ENCODE assay signal across 1 cellular context in genomic region chr18:812123-812672, GRCh38.
TF ChIP-seq lines count a peak whose summit lies in the region.

YES1 (minus strand) TSS chr18:812242; CDS start chr18:756827, 55,415 bp downstream.

TF ChIP-seq in K562, 482 proteins besides CTCF, POLR2A, EP300 and RAD21 (continued from another document and continues in another):
- TF ChIP-seq, protein P1, sequence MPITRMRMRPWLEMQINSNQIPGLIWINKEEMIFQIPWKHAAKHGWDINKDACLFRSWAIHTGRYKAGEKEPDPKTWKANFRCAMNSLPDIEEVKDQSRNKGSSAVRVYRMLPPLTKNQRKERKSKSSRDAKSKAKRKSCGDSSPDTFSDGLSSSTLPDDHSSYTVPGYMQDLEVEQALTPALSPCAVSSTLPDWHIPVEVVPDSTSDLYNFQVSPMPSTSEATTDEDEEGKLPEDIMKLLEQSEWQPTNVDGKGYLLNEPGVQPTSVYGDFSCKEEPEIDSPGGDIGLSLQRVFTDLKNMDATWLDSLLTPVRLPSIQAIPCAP (CRISPR knock-in tag; IDR thresholded peaks at IDR 0.05; ENCODE audit: borderline replicate concordance), result 0 out of 2 replicates have a peak, but pooled peaks have one; percentile 26
- no peak for TF ChIP-seq SRSF1 (IDR thresholded peaks at IDR 0.05; ENCODE audit: low read depth, low read length)
- TF ChIP-seq NCOA4 (IDR thresholded peaks at IDR 0.05; ENCODE audit: partially characterized antibody), result no peak
- no peak for TF ChIP-seq RB1 (IDR thresholded peaks at IDR 0.05; ENCODE audit: low read depth)
- TF ChIP-seq, protein P2, sequence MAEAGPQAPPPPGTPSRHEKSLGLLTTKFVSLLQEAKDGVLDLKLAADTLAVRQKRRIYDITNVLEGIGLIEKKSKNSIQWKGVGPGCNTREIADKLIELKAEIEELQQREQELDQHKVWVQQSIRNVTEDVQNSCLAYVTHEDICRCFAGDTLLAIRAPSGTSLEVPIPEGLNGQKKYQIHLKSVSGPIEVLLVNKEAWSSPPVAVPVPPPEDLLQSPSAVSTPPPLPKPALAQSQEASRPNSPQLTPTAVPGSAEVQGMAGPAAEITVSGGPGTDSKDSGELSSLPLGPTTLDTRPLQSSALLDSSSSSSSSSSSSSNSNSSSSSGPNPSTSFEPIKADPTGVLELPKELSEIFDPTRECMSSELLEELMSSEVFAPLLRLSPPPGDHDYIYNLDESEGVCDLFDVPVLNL (CRISPR knock-in tag; IDR thresholded peaks at IDR 0.05; ENCODE audit: low read depth), result no peak
- TF ChIP-seq PHF20 (IDR thresholded peaks at IDR 0.05; ENCODE audit: partially characterized antibody), result no peak
- TF ChIP-seq ATF7 (IDR thresholded peaks at IDR 0.05), result peak; percentile 39
- TF ChIP-seq, protein P3, sequence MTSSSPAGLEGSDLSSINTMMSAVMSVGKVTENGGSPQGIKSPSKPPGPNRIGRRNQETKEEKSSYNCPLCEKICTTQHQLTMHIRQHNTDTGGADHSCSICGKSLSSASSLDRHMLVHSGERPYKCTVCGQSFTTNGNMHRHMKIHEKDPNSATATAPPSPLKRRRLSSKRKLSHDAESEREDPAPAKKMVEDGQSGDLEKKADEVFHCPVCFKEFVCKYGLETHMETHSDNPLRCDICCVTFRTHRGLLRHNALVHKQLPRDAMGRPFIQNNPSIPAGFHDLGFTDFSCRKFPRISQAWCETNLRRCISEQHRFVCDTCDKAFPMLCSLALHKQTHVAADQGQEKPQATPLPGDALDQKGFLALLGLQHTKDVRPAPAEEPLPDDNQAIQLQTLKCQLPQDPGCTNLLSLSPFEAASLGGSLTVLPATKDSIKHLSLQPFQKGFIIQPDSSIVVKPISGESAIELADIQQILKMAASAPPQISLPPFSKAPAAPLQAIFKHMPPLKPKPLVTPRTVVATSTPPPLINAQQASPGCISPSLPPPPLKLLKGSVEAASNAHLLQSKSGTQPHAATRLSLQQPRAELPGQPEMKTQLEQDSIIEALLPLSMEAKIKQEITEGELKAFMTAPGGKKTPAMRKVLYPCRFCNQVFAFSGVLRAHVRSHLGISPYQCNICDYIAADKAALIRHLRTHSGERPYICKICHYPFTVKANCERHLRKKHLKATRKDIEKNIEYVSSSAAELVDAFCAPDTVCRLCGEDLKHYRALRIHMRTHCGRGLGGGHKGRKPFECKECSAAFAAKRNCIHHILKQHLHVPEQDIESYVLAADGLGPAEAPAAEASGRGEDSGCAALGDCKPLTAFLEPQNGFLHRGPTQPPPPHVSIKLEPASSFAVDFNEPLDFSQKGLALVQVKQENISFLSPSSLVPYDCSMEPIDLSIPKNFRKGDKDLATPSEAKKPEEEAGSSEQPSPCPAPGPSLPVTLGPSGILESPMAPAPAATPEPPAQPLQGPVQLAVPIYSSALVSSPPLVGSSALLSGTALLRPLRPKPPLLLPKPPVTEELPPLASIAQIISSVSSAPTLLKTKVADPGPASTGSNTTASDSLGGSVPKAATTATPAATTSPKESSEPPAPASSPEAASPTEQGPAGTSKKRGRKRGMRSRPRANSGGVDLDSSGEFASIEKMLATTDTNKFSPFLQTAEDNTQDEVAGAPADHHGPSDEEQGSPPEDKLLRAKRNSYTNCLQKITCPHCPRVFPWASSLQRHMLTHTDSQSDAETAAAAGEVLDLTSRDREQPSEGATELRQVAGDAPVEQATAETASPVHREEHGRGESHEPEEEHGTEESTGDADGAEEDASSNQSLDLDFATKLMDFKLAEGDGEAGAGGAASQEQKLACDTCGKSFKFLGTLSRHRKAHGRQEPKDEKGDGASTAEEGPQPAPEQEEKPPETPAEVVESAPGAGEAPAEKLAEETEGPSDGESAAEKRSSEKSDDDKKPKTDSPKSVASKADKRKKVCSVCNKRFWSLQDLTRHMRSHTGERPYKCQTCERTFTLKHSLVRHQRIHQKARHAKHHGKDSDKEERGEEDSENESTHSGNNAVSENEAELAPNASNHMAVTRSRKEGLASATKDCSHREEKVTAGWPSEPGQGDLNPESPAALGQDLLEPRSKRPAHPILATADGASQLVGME (CRISPR knock-in tag; IDR thresholded peaks at IDR 0.05), result no peak; the same call in 1 of the 2 replicates
- no peak; the same call in 1 of the 2 replicates for TF ChIP-seq ERF (CRISPR knock-in tag; IDR thresholded peaks at IDR 0.05)
- TF ChIP-seq, protein P4, sequence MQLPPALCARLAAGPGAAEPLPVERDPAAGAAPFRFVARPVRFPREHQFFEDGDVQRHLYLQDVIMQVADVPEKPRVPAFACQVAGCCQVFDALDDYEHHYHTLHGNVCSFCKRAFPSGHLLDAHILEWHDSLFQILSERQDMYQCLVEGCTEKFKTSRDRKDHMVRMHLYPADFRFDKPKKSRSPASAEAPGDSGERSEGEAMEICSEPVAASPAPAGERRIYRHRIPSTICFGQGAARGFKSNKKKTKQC (CRISPR knock-in tag; IDR thresholded peaks at IDR 0.05), result peak; percentile 15
- TF ChIP-seq KLF13 (tag; IDR thresholded peaks at IDR 0.05; ENCODE audit: borderline replicate concordance, low read depth), result peak; percentile 87
- TF ChIP-seq MTA2 (IDR thresholded peaks at IDR 0.05; ENCODE audit: low read depth), result no peak
- TF ChIP-seq, protein P5, sequence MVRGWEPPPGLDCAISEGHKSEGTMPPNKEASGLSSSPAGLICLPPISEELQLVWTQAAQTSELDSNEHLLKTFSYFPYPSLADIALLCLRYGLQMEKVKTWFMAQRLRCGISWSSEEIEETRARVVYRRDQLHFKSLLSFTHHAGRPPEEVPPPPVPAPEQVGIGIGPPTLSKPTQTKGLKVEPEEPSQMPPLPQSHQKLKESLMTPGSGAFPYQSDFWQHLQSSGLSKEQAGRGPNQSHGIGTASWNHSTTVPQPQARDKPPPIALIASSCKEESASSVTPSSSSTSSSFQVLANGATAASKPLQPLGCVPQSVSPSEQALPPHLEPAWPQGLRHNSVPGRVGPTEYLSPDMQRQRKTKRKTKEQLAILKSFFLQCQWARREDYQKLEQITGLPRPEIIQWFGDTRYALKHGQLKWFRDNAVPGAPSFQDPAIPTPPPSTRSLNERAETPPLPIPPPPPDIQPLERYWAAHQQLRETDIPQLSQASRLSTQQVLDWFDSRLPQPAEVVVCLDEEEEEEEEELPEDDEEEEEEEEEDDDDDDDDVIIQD (CRISPR knock-in tag; IDR thresholded peaks at IDR 0.05), result no peak
- no peak for TF ChIP-seq SMAD2 (IDR thresholded peaks at IDR 0.05; ENCODE audit: low read depth, low read length)
- no peak for TF ChIP-seq NEUROD1 (IDR thresholded peaks at IDR 0.05; ENCODE audit: borderline replicate concordance, low read depth, low read length, partially characterized antibody)
- TF ChIP-seq SOX6 (IDR thresholded peaks at IDR 0.05), result no peak
- TF ChIP-seq, protein P6, sequence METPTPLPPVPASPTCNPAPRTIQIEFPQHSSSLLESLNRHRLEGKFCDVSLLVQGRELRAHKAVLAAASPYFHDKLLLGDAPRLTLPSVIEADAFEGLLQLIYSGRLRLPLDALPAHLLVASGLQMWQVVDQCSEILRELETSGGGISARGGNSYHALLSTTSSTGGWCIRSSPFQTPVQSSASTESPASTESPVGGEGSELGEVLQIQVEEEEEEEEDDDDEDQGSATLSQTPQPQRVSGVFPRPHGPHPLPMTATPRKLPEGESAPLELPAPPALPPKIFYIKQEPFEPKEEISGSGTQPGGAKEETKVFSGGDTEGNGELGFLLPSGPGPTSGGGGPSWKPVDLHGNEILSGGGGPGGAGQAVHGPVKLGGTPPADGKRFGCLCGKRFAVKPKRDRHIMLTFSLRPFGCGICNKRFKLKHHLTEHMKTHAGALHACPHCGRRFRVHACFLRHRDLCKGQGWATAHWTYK (CRISPR knock-in tag; IDR thresholded peaks at IDR 0.05), result peak; percentile 44
- TF ChIP-seq ZNF133 (CRISPR knock-in tag; IDR thresholded peaks at IDR 0.05), result no peak
- TF ChIP-seq, protein P7, sequence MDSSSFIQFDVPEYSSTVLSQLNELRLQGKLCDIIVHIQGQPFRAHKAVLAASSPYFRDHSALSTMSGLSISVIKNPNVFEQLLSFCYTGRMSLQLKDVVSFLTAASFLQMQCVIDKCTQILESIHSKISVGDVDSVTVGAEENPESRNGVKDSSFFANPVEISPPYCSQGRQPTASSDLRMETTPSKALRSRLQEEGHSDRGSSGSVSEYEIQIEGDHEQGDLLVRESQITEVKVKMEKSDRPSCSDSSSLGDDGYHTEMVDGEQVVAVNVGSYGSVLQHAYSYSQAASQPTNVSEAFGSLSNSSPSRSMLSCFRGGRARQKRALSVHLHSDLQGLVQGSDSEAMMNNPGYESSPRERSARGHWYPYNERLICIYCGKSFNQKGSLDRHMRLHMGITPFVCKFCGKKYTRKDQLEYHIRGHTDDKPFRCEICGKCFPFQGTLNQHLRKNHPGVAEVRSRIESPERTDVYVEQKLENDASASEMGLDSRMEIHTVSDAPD (CRISPR knock-in tag; IDR thresholded peaks at IDR 0.05), result no peak
- peak; percentile 94 for TF ChIP-seq POLR2G (IDR thresholded peaks at IDR 0.05; ENCODE audit: low read depth, low read length)
- TF ChIP-seq PML (IDR thresholded peaks at IDR 0.05; ENCODE audit: low read length), result no peak
- no peak for TF ChIP-seq YBX1 (IDR thresholded peaks at IDR 0.05)
- no peak for TF ChIP-seq CC2D1A (IDR thresholded peaks at IDR 0.05)
- no peak for TF ChIP-seq CHCHD3 (CRISPR knock-in tag; IDR thresholded peaks at IDR 0.05)
- TF ChIP-seq, protein P8, sequence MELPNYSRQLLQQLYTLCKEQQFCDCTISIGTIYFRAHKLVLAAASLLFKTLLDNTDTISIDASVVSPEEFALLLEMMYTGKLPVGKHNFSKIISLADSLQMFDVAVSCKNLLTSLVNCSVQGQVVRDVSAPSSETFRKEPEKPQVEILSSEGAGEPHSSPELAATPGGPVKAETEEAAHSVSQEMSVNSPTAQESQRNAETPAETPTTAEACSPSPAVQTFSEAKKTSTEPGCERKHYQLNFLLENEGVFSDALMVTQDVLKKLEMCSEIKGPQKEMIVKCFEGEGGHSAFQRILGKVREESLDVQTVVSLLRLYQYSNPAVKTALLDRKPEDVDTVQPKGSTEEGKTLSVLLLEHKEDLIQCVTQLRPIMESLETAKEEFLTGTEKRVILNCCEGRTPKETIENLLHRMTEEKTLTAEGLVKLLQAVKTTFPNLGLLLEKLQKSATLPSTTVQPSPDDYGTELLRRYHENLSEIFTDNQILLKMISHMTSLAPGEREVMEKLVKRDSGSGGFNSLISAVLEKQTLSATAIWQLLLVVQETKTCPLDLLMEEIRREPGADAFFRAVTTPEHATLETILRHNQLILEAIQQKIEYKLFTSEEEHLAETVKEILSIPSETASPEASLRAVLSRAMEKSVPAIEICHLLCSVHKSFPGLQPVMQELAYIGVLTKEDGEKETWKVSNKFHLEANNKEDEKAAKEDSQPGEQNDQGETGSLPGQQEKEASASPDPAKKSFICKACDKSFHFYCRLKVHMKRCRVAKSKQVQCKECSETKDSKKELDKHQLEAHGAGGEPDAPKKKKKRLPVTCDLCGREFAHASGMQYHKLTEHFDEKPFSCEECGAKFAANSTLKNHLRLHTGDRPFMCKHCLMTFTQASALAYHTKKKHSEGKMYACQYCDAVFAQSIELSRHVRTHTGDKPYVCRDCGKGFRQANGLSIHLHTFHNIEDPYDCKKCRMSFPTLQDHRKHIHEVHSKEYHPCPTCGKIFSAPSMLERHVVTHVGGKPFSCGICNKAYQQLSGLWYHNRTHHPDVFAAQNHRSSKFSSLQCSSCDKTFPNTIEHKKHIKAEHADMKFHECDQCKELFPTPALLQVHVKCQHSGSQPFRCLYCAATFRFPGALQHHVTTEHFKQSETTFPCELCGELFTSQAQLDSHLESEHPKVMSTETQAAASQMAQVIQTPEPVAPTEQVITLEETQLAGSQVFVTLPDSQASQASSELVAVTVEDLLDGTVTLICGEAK (IDR thresholded peaks at IDR 0.05), result peak; percentile 94
- TF ChIP-seq, protein P8 (CRISPR knock-in tag; IDR thresholded peaks at IDR 0.05), result no peak
- TF ChIP-seq, protein P9, sequence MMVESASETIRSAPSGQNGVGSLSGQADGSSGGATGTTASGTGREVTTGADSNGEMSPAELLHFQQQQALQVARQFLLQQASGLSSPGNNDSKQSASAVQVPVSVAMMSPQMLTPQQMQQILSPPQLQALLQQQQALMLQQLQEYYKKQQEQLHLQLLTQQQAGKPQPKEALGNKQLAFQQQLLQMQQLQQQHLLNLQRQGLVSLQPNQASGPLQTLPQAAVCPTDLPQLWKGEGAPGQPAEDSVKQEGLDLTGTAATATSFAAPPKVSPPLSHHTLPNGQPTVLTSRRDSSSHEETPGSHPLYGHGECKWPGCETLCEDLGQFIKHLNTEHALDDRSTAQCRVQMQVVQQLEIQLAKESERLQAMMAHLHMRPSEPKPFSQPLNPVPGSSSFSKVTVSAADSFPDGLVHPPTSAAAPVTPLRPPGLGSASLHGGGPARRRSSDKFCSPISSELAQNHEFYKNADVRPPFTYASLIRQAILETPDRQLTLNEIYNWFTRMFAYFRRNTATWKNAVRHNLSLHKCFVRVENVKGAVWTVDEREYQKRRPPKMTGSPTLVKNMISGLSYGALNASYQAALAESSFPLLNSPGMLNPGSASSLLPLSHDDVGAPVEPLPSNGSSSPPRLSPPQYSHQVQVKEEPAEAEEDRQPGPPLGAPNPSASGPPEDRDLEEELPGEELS (CRISPR knock-in tag; IDR thresholded peaks at IDR 0.05; ENCODE audit: borderline replicate concordance), result no peak
- no peak for TF ChIP-seq ZNF165 (CRISPR knock-in tag; IDR thresholded peaks at IDR 0.05; ENCODE audit: borderline replicate concordance)
- TF ChIP-seq SLC30A9 (CRISPR knock-in tag; IDR thresholded peaks at IDR 0.05), result no peak
- no peak for TF ChIP-seq ETS1 (conservative IDR thresholded peaks at IDR 0.05; ENCODE audit: control insufficient read depth, low read depth, low read length)
